2 cellular contexts compared by ENCODE assay signal in genomic region chrX:3017492-3017891, GRCh38.
TF ChIP-seq lines count a peak whose summit lies in the region.

No MANE protein-coding gene starts in this region.

TF ChIP-seq in HEK293, 187 proteins besides CTCF, POLR2A, EP300 and RAD21:
- no peak for TF ChIP-seq ZNF639 (tag by site-specific recombination; IDR thresholded peaks at IDR 0.05)
- no peak for TF ChIP-seq ZNF660 (tag by site-specific recombination; IDR thresholded peaks at IDR 0.05)
- TF ChIP-seq AEBP2 (tag by site-specific recombination; IDR thresholded peaks at IDR 0.05; ENCODE audit: borderline replicate concordance) = no peak
- TF ChIP-seq ZSCAN4 (tag by site-specific recombination; IDR thresholded peaks at IDR 0.05) = no peak
- no peak for TF ChIP-seq GLIS2 (tag by site-specific recombination; IDR thresholded peaks at IDR 0.05)
- TF ChIP-seq ZNF18 (tag by site-specific recombination; IDR thresholded peaks at IDR 0.05) = no peak
- peak; percentile 60 for TF ChIP-seq SETDB1 (IDR thresholded peaks at IDR 0.05; ENCODE audit: insufficient read length, low read length)
- TF ChIP-seq ZNF302 (tag by site-specific recombination; IDR thresholded peaks at IDR 0.05; ENCODE audit: low read depth) = no peak

TF ChIP-seq in H1, 55 proteins besides CTCF, POLR2A, EP300 and RAD21:
- TF ChIP-seq KDM5A (IDR thresholded peaks at IDR 0.05; ENCODE audit: low read length) (no peak), KDM1A (IDR thresholded peaks at IDR 0.05; ENCODE audit: borderline replicate concordance, low read length) (peak; percentile 43; the same call in 1 of the 2 replicates)
